6 cellular contexts compared by ENCODE assay signal in genomic region chr6:162088091-162088490, GRCh38.
"Had no signal": no experiment of that assay in that cellular context is flagged by ENCODE, and none has a peak within 500 bp of the region (broad histone marks: within the 10 kb centered on the region; RNA-seq: fewer than 3 reads in every experiment).

No MANE protein-coding gene starts in this region.

- FAIRE-seq: HTR-8/SVneo had no signal

- H3K4me2 ChIP-seq: KMS-11 had no signal

- DNase-seq: IMR-90, KBM-7, KG1 had no signal

- H3K9ac ChIP-seq: KMS-11 had no signal

- H3K27ac ChIP-seq: HL-60, KMS-11 had no signal
